10 cellular contexts compared by ENCODE assay signal in genomic region chr13:41313117-41313516, GRCh38. TPM values are rescaled to one million over a fixed set of nuclear protein-coding genes. Genes with fewer than 3 reads are reported as not detected.
DNase-seq lines count a peak whose midpoint lies in the region; ATAC-seq and TF ChIP-seq lines count a peak whose summit lies in the region.
"Had no signal": no experiment of that assay in that cellular context is flagged by ENCODE, and none has a peak within 500 bp of the region (broad histone marks: within the 10 kb centered on the region; RNA-seq: fewer than 3 reads in every experiment).

No MANE protein-coding gene starts in this region.

- H3F3A ChIP-seq in SK-N-SH (replicated peaks; ENCODE audit: insufficient read depth) = peaks cover 5% of the 10 kb centered on the region

- H4K20me1 ChIP-seq in SK-N-SH (ENCODE audit: insufficient read depth) = peaks cover 36% of the 10 kb centered on the region

- no peak overlapping the region for H2AFZ ChIP-seq in SK-N-SH (ENCODE audit: low read depth)

- peak overlapping the region; percentile 81 to 88 for H3K4me3 ChIP-seq in SK-N-SH (ENCODE audit: low read depth in 2 of 2, low read length in 1 of 2)
- H3K4me3 ChIP-seq in Panc1 (ENCODE audit: low read depth in 2 of 2, low read length in 2 of 2) = peak overlapping the region; percentile 84 to 96
- H3K4me3 ChIP-seq in esophagus muscularis mucosa = peak overlapping the region; percentile 87 to 98 (median 92)
- peak overlapping the region; percentile 94 for H3K4me3 ChIP-seq in retinal pigment epithelial cell (ENCODE audit: low read length)
- H3K4me3 ChIP-seq in mucosa of descending colon = no peak overlapping the region

- intact Hi-C loops in Panc1 (cut with micrococcal nuclease; ENCODE audit: unreplicated experiment) (no loop called here), esophagus muscularis mucosa (cut with DNase I) (loop anchor here (5.0 kb wide), 1 partner anchor 51 kb away; the partner anchor contains the start of gene MTRF1), mucosa of descending colon (cut with DNase I, micrococcal nuclease) (no loop called here)

- TF ChIP-seq CTCF in SK-N-SH (IDR thresholded peaks at IDR 0.05) = no peak
- TF ChIP-seq CTCF in Panc1 (IDR thresholded peaks at IDR 0.05) = no peak
- TF ChIP-seq CTCF in esophagus muscularis mucosa (IDR thresholded peaks at IDR 0.05) = no peak
- TF ChIP-seq CTCF in retinal pigment epithelial cell (conservative IDR thresholded peaks at IDR 0.05; ENCODE audit: low read depth, low read length) = no peak
- TF ChIP-seq CTCF in mucosa of descending colon (IDR thresholded peaks at IDR 0.05) = no peak

- 54% methylated on average over 5 of the region's 5 CpGs for WGBS in SK-N-SH (ENCODE audit: low lambda C conversion rate)
- WGBS in esophagus muscularis mucosa = 41% methylated on average over 5 of the region's 5 CpGs

- no peaks in the 10 kb centered on the region for H3K9me2 ChIP-seq in SK-N-SH

- CTCF ChIA-PET in SK-N-SH (lab: Yijun Ruan, JAX) (interaction anchor here (1.2 kb wide), 1 partner anchor 21 kb away, joined by 4 read pairs; no protein-coding TSS in a partner anchor), Panc1 (lab: Charles Lee) (no interaction called here)

- peak overlapping the region; percentile 69 for H3K4me2 ChIP-seq in SK-N-SH

- no peak for TF ChIP-seq EP300 in SK-N-SH (IDR thresholded peaks at IDR 0.05; ENCODE audit: borderline replicate concordance in 1 of 2, low read depth in 1 of 2, low read length in 1 of 2)
- TF ChIP-seq EP300 in esophagus muscularis mucosa (IDR thresholded peaks at IDR 0.05) = no peak

- in situ Hi-C loops in Panc1 (cut with HindIII; ENCODE audit: low pct_unique_long_range_greater_than_20kb, low sequenced_read_pairs) = no loop called here

- H3K27ac ChIP-seq in SK-N-SH (ENCODE audit: low read depth in 2 of 2, low read length in 1 of 2) (no peak overlapping the region), Panc1 (ENCODE audit: low read length) (peak overlapping the region; percentile 91), esophagus muscularis mucosa (replicated peaks in 1 of 4) (peak overlapping the region; percentile 91 to 97 (median 94))

- peak overlapping the region; percentile 95; the same call in 1 of the 2 replicates for H3K9ac ChIP-seq in SK-N-SH

- H3K9me3 ChIP-seq in SK-N-SH (no peaks in the 10 kb centered on the region), Panc1 (ENCODE audit: control insufficient read depth, insufficient read depth, low read depth, low read length) (no peaks in the 10 kb centered on the region), esophagus muscularis mucosa (no peaks in the 10 kb centered on the region), mucosa of descending colon (no peaks in the 10 kb centered on the region)

- TF ChIP-seq RAD21 in SK-N-SH (IDR thresholded peaks at IDR 0.05; ENCODE audit: low read length) = no peak

- POLR2A ChIA-PET in SK-N-SH (lab: Yijun Ruan, JAX) = no interaction called here
- POLR2A ChIA-PET in Panc1 (lab: Charles Lee) = no interaction called here

- H3K36me3 ChIP-seq in SK-N-SH (replicated peaks in 1 of 2; ENCODE audit: control insufficient read depth in 1 of 2, insufficient read depth in 2 of 2, low read length in 1 of 2) = peaks cover 0 to 13% of the 10 kb centered on the region in 2 experiments
- no peaks in the 10 kb centered on the region; the same call in none of the 2 replicates for H3K36me3 ChIP-seq in Panc1 (ENCODE audit: control insufficient read depth, insufficient read depth, low read length)
- no peaks in the 10 kb centered on the region for H3K36me3 ChIP-seq in esophagus muscularis mucosa
- H3K36me3 ChIP-seq in mucosa of descending colon (ENCODE audit: low read depth) = no peaks in the 10 kb centered on the region

- H3K27me3 ChIP-seq in SK-N-SH (ENCODE audit: insufficient read depth) = no peaks in the 10 kb centered on the region
- H3K27me3 ChIP-seq in Panc1 (ENCODE audit: control insufficient read depth, insufficient read depth, low read length) = no peaks in the 10 kb centered on the region
- no peaks in the 10 kb centered on the region for H3K27me3 ChIP-seq in esophagus muscularis mucosa

- no peak for DNase-seq in SK-N-SH
- DNase-seq in Panc1 (ENCODE audit: low read depth, low spot score) = no peak
- no peak for DNase-seq in esophagus muscularis mucosa (ENCODE audit: extremely low spot score)
- DNase-seq in retinal pigment epithelial cell (ENCODE audit: low read depth) = no peak
- DNase-seq in NCI-H2171 treated with DMSO at 0.1 percent for 48 hours (lab: John Stamatoyannopoulos, UW) = no peak
- DNase-seq in mucosa of descending colon = no peak
- no peak for DNase-seq in activated effector memory CD4-positive, alpha-beta T cell treated with Interleukin-2 at 50 U/mL for 16 hours
- DNase-seq: anterior cingulate cortex, SHP77 treated with DMSO at 0.1 percent for 48 hours had no signal

- peaks cover 69% of the 10 kb centered on the region for H3K79me2 ChIP-seq in SK-N-SH (ENCODE audit: insufficient read depth)

- ATAC-seq in SK-N-SH treated with all-trans-retinoic acid at 6 μM for 48 hours (no peak), Panc1 (no peak), mucosa of descending colon (no peak)

- no peak for TF ChIP-seq POLR2A in esophagus muscularis mucosa (IDR thresholded peaks at IDR 0.05; ENCODE audit: low read depth)

- H3K4me1 ChIP-seq in SK-N-SH (ENCODE audit: control insufficient read depth in 1 of 2, insufficient read depth in 2 of 2, low read depth in 1 of 2, low read length in 1 of 2) (peaks cover 3 to 18% of the 10 kb centered on the region in 2 experiments), Panc1 (ENCODE audit: control insufficient read depth, insufficient read depth, low read length) (peaks cover 18% of the 10 kb centered on the region), esophagus muscularis mucosa (peaks cover 24 to 59% (median 57%) of the 10 kb centered on the region in 4 donors), mucosa of descending colon (ENCODE audit: low read depth) (peaks cover 11% of the 10 kb centered on the region)

- TSS peak; percentile 50 for BruUV-seq in Panc1 (replicated peaks; lab: Mats Ljungman, UMichigan)

TF ChIP-seq in SK-N-SH, 30 proteins besides CTCF, POLR2A, EP300 and RAD21 (continues in another document):
- TF ChIP-seq RXRA (IDR thresholded peaks at IDR 0.05; ENCODE audit: borderline replicate concordance, low read depth) (no peak), MAX (IDR thresholded peaks at IDR 0.05; ENCODE audit: low read depth) (no peak), USF1 (IDR thresholded peaks at IDR 0.05; ENCODE audit: borderline replicate concordance, low read depth) (no peak), FOSL2 (IDR thresholded peaks at IDR 0.05; ENCODE audit: borderline replicate concordance, low read depth) (no peak), RCOR1 (IDR thresholded peaks at IDR 0.05; ENCODE audit: low read length) (no peak), NRF1 (IDR thresholded peaks at IDR 0.05; ENCODE audit: low read depth, low read length) (no peak), SMC3 (IDR thresholded peaks at IDR 0.05; ENCODE audit: low read depth, low read length) (no peak), TAF1 (IDR thresholded peaks at IDR 0.05; ENCODE audit: borderline replicate concordance, low read depth, low read length) (no peak), MEF2A (IDR thresholded peaks at IDR 0.05; ENCODE audit: borderline replicate concordance, low read depth) (no peak)

TF ChIP-seq in SK-N-SH treated with all-trans-retinoic acid at 6 μM for 48 hours, 23 proteins besides CTCF, POLR2A, EP300 and RAD21 (continues in another document):
- TF ChIP-seq ZC3H10 (CRISPR knock-in tag; IDR thresholded peaks at IDR 0.05) (no peak), TSHZ2 (CRISPR knock-in tag; IDR thresholded peaks at IDR 0.05) (no peak)

RNA-seq across cellular contexts. Expression of gene NAA16, which starts 2.0 kb away (rescaled TPM):
- polyA plus RNA-seq in SK-N-SH (2012; rRNA removed) = 4.4 and 7.4 TPM in 2 replicates
- 5.3 and 5.6 TPM in 2 replicates for polyA plus RNA-seq in SK-N-SH (2012; cell fraction: cytosol; rRNA removed)
- 13.8 and 23.4 TPM in 2 replicates for polyA plus RNA-seq in SK-N-SH (2012; cell fraction: nucleus; rRNA removed)
- 24.2 TPM for total RNA-seq in Panc1 (2021; ENCODE audit: unreplicated experiment)
- 6.8 TPM for polyA plus RNA-seq in Panc1 (2012; ENCODE audit: insufficient read length)
- total RNA-seq in esophagus muscularis mucosa = 10 to 100 TPM; 13.8 to 22.0 (median 14.9) TPM
- total RNA-seq in mucosa of descending colon = 10 to 100 TPM; 11.0 to 18.6 (median 18.1) TPM

RNA-seq across cellular contexts. Expression of gene MTRF1, which starts 49.7 kb away (rescaled TPM):
- 9.2 and 13.6 TPM in 2 replicates for polyA plus RNA-seq in SK-N-SH (2012; rRNA removed)
- polyA plus RNA-seq in SK-N-SH (2012; cell fraction: cytosol; rRNA removed) = 9.4 and 10.3 TPM in 2 replicates
- polyA plus RNA-seq in SK-N-SH (2012; cell fraction: nucleus; rRNA removed) = 15.6 and 38.9 TPM in 2 replicates
- total RNA-seq in Panc1 (2021; ENCODE audit: unreplicated experiment) = 13.7 TPM
- polyA plus RNA-seq in Panc1 (2012; ENCODE audit: insufficient read length) = 6.1 TPM
- 10 to 100 TPM in 1 of 4 donors, 1 to 10 TPM in 3; 6.4 to 18.7 (median 8.9) TPM for total RNA-seq in esophagus muscularis mucosa
- total RNA-seq in mucosa of descending colon = 10 to 100 TPM; 13.4 to 15.5 (median 14.6) TPM

Comparison
In these comparisons a context has a peak if more than half of its experiments do, and no peak if none do; other contexts are left out.
1. H3K27ac ChIP-seq: peak in Panc1 (single experiment) and esophagus muscularis mucosa (4 of 4); none in SK-N-SH (0 of 2).